In the genomic region with DNA sequence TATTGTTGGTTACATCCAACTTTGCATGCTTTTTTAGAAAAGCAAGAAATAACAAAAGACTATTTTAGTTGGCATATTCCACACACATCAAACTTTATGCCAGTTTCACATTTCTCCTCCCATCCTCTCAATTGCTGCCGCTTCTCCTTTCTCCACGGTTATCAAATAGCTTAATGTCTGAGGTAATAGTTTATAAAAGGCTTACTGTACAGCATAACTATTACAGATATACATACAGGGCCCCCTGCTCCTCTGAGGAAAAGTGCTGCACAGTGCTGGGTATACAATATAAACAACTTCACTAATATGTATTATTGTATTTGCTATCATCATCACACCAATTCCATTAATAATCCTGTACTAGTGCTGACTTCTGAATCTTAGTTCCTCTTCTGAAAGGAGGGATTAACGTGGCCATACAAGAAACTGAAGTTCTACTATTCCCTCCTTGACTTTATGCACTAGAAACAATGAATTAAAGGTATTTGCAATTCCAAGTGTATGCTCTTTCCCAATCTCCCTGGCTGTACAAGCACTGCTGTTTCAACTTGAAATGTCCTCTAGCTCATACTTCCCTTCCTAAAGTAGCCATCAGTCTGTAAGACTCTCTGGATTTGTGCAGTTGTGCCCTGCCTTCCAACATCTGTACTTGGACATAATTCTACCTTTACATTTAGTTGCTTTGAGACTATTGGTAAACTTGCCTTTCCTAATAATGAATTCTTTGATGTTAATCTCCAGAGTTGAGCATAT, we compare ENCODE assay signal across 1 cellular context.
TF ChIP-seq lines count a peak whose summit lies in the region.

No MANE protein-coding gene starts in this region.

TF ChIP-seq in endothelial cell of umbilical vein, 7 proteins besides CTCF, POLR2A, EP300 and RAD21:
- TF ChIP-seq EZH2 (IDR thresholded peaks at IDR 0.05; ENCODE audit: borderline replicate concordance, low read depth, low read length, severe bottlenecking), result no peak
- no peak for TF ChIP-seq JUN (IDR thresholded peaks at IDR 0.05; ENCODE audit: borderline replicate concordance, insufficient read depth, insufficient read length, low read depth)
